1 cellular context compared by ENCODE assay signal in genomic region chr4:70735915-70736314, GRCh38.
TF ChIP-seq lines count a peak whose summit lies in the region.

No MANE protein-coding gene starts in this region.

TF ChIP-seq in HepG2, 621 proteins besides CTCF, POLR2A, EP300 and RAD21:
- TF ChIP-seq RARA (CRISPR knock-in tag; IDR thresholded peaks at IDR 0.05) (peak; percentile 35; the same call in 1 of the 2 replicates), ZNF460 (CRISPR knock-in tag; IDR thresholded peaks at IDR 0.05; ENCODE audit: borderline replicate concordance) (peak; percentile 85), GATAD2A (CRISPR knock-in tag; IDR thresholded peaks at IDR 0.05) (0 out of 2 replicates have a peak, but pooled peaks have one; percentile 26), NR2F1 (CRISPR knock-in tag; IDR thresholded peaks at IDR 0.05) (peak; percentile 35 to 46; a peak in 1 of 4 replicates), HNF4A (CRISPR knock-in tag; IDR thresholded peaks at IDR 0.05) (peak; percentile 66), HOXA3 (CRISPR knock-in tag; IDR thresholded peaks at IDR 0.05) (0 out of 2 replicates have a peak, but pooled peaks have one; percentile 20), CEBPB (IDR thresholded peaks at IDR 0.05; ENCODE audit: borderline replicate concordance, low read depth, low read length) (peak; percentile 81), ZNF362 (CRISPR knock-in tag; IDR thresholded peaks at IDR 0.05; ENCODE audit: borderline replicate concordance) (peak; percentile 90), CEBPG (CRISPR knock-in tag; IDR thresholded peaks at IDR 0.05) (peak; percentile 84), NR2F6 (IDR thresholded peaks at IDR 0.05) (peak; percentile 46; the same call in 1 of the 2 replicates), NR2F6 (CRISPR knock-in tag; IDR thresholded peaks at IDR 0.05) (peak; percentile 64), ZMYM4 (CRISPR knock-in tag; IDR thresholded peaks at IDR 0.05) (0 out of 2 replicates have a peak, but pooled peaks have one; percentile 33)
- TF ChIP-seq, protein P1, sequence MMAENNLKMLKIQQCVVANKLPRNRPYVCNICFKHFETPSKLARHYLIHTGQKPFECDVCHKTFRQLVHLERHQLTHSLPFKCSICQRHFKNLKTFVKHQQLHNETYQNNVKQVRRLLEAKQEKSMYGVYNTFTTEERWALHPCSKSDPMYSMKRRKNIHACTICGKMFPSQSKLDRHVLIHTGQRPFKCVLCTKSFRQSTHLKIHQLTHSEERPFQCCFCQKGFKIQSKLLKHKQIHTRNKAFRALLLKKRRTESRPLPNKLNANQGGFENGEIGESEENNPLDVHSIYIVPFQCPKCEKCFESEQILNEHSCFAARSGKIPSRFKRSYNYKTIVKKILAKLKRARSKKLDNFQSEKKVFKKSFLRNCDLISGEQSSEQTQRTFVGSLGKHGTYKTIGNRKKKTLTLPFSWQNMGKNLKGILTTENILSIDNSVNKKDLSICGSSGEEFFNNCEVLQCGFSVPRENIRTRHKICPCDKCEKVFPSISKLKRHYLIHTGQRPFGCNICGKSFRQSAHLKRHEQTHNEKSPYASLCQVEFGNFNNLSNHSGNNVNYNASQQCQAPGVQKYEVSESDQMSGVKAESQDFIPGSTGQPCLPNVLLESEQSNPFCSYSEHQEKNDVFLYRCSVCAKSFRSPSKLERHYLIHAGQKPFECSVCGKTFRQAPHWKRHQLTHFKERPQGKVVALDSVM (CRISPR knock-in tag; IDR thresholded peaks at IDR 0.05) = 0 out of 2 replicates have a peak, but pooled peaks have one; percentile 20
- TF ChIP-seq, protein P2, sequence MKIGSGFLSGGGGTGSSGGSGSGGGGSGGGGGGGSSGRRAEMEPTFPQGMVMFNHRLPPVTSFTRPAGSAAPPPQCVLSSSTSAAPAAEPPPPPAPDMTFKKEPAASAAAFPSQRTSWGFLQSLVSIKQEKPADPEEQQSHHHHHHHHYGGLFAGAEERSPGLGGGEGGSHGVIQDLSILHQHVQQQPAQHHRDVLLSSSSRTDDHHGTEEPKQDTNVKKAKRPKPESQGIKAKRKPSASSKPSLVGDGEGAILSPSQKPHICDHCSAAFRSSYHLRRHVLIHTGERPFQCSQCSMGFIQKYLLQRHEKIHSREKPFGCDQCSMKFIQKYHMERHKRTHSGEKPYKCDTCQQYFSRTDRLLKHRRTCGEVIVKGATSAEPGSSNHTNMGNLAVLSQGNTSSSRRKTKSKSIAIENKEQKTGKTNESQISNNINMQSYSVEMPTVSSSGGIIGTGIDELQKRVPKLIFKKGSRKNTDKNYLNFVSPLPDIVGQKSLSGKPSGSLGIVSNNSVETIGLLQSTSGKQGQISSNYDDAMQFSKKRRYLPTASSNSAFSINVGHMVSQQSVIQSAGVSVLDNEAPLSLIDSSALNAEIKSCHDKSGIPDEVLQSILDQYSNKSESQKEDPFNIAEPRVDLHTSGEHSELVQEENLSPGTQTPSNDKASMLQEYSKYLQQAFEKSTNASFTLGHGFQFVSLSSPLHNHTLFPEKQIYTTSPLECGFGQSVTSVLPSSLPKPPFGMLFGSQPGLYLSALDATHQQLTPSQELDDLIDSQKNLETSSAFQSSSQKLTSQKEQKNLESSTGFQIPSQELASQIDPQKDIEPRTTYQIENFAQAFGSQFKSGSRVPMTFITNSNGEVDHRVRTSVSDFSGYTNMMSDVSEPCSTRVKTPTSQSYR (CRISPR knock-in tag; IDR thresholded peaks at IDR 0.05; ENCODE audit: borderline replicate concordance) = peak; percentile 48; the same call in 1 of the 2 replicates
- TF ChIP-seq, protein P3, sequence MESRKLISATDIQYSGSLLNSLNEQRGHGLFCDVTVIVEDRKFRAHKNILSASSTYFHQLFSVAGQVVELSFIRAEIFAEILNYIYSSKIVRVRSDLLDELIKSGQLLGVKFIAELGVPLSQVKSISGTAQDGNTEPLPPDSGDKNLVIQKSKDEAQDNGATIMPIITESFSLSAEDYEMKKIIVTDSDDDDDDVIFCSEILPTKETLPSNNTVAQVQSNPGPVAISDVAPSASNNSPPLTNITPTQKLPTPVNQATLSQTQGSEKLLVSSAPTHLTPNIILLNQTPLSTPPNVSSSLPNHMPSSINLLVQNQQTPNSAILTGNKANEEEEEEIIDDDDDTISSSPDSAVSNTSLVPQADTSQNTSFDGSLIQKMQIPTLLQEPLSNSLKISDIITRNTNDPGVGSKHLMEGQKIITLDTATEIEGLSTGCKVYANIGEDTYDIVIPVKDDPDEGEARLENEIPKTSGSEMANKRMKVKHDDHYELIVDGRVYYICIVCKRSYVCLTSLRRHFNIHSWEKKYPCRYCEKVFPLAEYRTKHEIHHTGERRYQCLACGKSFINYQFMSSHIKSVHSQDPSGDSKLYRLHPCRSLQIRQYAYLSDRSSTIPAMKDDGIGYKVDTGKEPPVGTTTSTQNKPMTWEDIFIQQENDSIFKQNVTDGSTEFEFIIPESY (CRISPR knock-in tag; IDR thresholded peaks at IDR 0.05) = 0 out of 2 replicates have a peak, but pooled peaks have one; percentile 9
- TF ChIP-seq, protein P4, sequence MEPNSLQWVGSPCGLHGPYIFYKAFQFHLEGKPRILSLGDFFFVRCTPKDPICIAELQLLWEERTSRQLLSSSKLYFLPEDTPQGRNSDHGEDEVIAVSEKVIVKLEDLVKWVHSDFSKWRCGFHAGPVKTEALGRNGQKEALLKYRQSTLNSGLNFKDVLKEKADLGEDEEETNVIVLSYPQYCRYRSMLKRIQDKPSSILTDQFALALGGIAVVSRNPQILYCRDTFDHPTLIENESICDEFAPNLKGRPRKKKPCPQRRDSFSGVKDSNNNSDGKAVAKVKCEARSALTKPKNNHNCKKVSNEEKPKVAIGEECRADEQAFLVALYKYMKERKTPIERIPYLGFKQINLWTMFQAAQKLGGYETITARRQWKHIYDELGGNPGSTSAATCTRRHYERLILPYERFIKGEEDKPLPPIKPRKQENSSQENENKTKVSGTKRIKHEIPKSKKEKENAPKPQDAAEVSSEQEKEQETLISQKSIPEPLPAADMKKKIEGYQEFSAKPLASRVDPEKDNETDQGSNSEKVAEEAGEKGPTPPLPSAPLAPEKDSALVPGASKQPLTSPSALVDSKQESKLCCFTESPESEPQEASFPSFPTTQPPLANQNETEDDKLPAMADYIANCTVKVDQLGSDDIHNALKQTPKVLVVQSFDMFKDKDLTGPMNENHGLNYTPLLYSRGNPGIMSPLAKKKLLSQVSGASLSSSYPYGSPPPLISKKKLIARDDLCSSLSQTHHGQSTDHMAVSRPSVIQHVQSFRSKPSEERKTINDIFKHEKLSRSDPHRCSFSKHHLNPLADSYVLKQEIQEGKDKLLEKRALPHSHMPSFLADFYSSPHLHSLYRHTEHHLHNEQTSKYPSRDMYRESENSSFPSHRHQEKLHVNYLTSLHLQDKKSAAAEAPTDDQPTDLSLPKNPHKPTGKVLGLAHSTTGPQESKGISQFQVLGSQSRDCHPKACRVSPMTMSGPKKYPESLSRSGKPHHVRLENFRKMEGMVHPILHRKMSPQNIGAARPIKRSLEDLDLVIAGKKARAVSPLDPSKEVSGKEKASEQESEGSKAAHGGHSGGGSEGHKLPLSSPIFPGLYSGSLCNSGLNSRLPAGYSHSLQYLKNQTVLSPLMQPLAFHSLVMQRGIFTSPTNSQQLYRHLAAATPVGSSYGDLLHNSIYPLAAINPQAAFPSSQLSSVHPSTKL (CRISPR knock-in tag; IDR thresholded peaks at IDR 0.05) = 0 out of 2 replicates have a peak, but pooled peaks have one; percentile 19
